In genomic region chr17:2138318-2138717, GRCh38 we compare ENCODE assay signal across 8 cellular contexts.
DNase-seq lines count a peak whose midpoint lies in the region; ATAC-seq, FAIRE-seq and TF ChIP-seq lines count a peak whose summit lies in the region.

No MANE protein-coding gene starts in this region.

- intact Hi-C loops in heart right ventricle (cut with DNase I): no loop called here

- DNase-seq in GM12891 (ENCODE audit: insufficient read length, low spot score) (peak; percentile 31), SJCRH30 (peak; percentile 11 to 29), heart right ventricle (no peak), NCI-H2227 treated with DMSO at 0.1 percent for 48 hours (lab: John Stamatoyannopoulos, UW) (no peak), putamen (ENCODE audit: low spot score) (no peak)

- FAIRE-seq in GM12891 (lab: Jason Lieb, UNC): peak; percentile 96

- no peak for TF ChIP-seq CTCF in heart right ventricle (IDR thresholded peaks at IDR 0.05)

- WGBS in heart right ventricle, 2 donors: 22 to 29% methylated on average over 1 of the region's 1 CpG

- ATAC-seq in GM21737 (IDR thresholded peaks at IDR 0.05; ENCODE audit: unreplicated experiment) (peak; percentile 66), heart right ventricle (peak in 5 of 8 donors; percentile 53 to 72 (median 67)), HG03025 (IDR thresholded peaks at IDR 0.05; ENCODE audit: low FRiP score, unreplicated experiment) (no peak), HG02623 (IDR thresholded peaks at IDR 0.05; ENCODE audit: unreplicated experiment) (no peak)

- H3K36me3 ChIP-seq in SJCRH30 (no peaks in the 10 kb centered on the region), heart right ventricle (peaks cover 0 to 9% (median 0%) of the 10 kb centered on the region in 9 donors)

- H3K4me1 ChIP-seq in SJCRH30: peaks cover 19% of the 10 kb centered on the region
- H3K4me1 ChIP-seq in heart right ventricle: peaks cover 8 to 31% (median 17%) of the 10 kb centered on the region in 9 donors

- H3K27me3 ChIP-seq in SJCRH30 (no peaks in the 10 kb centered on the region), heart right ventricle (no peaks in the 10 kb centered on the region)

- H3K4me3 ChIP-seq in SJCRH30: no peak overlapping the region
- no peak overlapping the region for H3K4me3 ChIP-seq in heart right ventricle

- H3K9me3 ChIP-seq in SJCRH30 (replicated peaks): no peaks in the 10 kb centered on the region
- no peaks in the 10 kb centered on the region for H3K9me3 ChIP-seq in heart right ventricle

- peak; percentile 43 for TF ChIP-seq POLR2A in GM12891 (IDR thresholded peaks at IDR 0.05; ENCODE audit: low read depth, low read length)

- peak overlapping the region; percentile 43 for H3K27ac ChIP-seq in SJCRH30
- peak overlapping the region in 5 of 10 donors; percentile 33 to 65 (median 45) for H3K27ac ChIP-seq in heart right ventricle

TF ChIP-seq in GM12891, 5 proteins besides CTCF, POLR2A, EP300 and RAD21:
- no peak for TF ChIP-seq POLR2AphosphoS5 (IDR thresholded peaks at IDR 0.05; ENCODE audit: low read depth, low read length)
- TF ChIP-seq POU2F2 (IDR thresholded peaks at IDR 0.05; ENCODE audit: low read depth, low read length): no peak
- TF ChIP-seq PAX5 (IDR thresholded peaks at IDR 0.05; ENCODE audit: insufficient read depth, low read length, severe bottlenecking): no peak
- no peak for TF ChIP-seq TAF1 (IDR thresholded peaks at IDR 0.05; ENCODE audit: low read depth, low read length)
- TF ChIP-seq SPI1 (IDR thresholded peaks at IDR 0.05; ENCODE audit: low read depth, low read length): no peak

Comparison
In these comparisons a context has a peak if more than half of its experiments do, and no peak if none do; other contexts are left out.
1. DNase-seq: peak in GM12891 (single experiment) and SJCRH30 (2 of 2); none in heart right ventricle (0 of 2), NCI-H2227 treated with DMSO at 0.1 percent for 48 hours (single experiment) and putamen (single experiment).
2. ATAC-seq: peak in GM21737 (single experiment) and heart right ventricle (5 of 8); none in HG03025 (single experiment) and HG02623 (single experiment).